Comparison of ENCODE assay signal across 12 cellular contexts in the genomic region with DNA sequence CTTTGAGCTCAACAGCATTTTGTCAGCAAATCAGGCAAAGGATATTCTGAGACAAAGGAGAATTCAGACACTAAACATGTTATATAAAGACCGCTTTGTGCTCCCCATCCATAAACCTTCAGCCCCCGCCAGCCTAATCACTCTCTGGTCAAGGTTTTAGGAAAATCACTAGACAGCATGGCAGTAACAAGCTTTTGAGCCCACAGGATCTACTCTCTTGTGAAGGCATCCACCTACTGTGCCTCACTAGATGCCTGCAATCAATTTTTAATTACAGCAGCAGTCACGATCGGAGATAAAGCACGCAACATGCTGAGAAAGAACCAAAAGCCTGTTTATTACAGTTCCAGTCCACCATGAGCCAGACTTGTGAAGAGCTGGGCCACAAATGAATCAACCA. TPM values are rescaled to one million over a fixed set of nuclear protein-coding genes. Genes with fewer than 3 reads are reported as not detected.
"Had no signal": no experiment of that assay in that cellular context is flagged by ENCODE, and none has a peak within 500 bp of the region (broad histone marks: within the 10 kb centered on the region; RNA-seq: fewer than 3 reads in every experiment).

No MANE protein-coding gene starts in this region.

- H3K9me3 ChIP-seq: esophagus muscularis mucosa, heart left ventricle, ovary, stomach, tibial nerve had no signal

- DNase-seq: activated CD4-positive, alpha-beta T cell treated with anti-CD3 and anti-CD28 coated beads, Interleukin-2, amount 10 ng/mL, durations not matched to agents 7 days and 5 days; activated effector memory CD4-positive, alpha-beta T cell treated with Interleukin-2 at 50 U/mL for 16 hours; heart left ventricle; left ventricle myocardium superior; ovary; stomach had no signal

- ATAC-seq: heart left ventricle, left ventricle myocardium superior, SK-N-SH treated with all-trans-retinoic acid at 6 μM for 48 hours, WTC11 had no signal

- H3K27ac ChIP-seq: esophagus muscularis mucosa, heart left ventricle, ovary, skin epidermis, stomach had no signal

- H3K4me3 ChIP-seq: esophagus muscularis mucosa, heart left ventricle, ovary, skin epidermis, stomach, tibial nerve had no signal

- H3K27me3 ChIP-seq: esophagus muscularis mucosa, heart left ventricle, ovary, stomach, tibial nerve had no signal

RNA-seq across cellular contexts. Expression of gene PDE1C, which starts 19.1 kb away (rescaled TPM):
- total RNA-seq: activated CD4-positive, alpha-beta T cell treated with anti-CD3 and anti-CD28 coated beads, Interleukin-2, amount 10 ng/mL, durations not matched to agents 7 days and 5 days; activated CD8-positive, alpha-beta memory T cell treated with anti-CD3 and anti-CD28 coated beads for 36 hours had no signal
